Comparison of ENCODE assay signal across 10 cellular contexts in genomic region chr20:46708172-46708860, GRCh38. TPM values are rescaled to one million over a fixed set of nuclear protein-coding genes. Genes with fewer than 3 reads are reported as not detected.
DNase-seq lines count a peak whose midpoint lies in the region; ATAC-seq and TF ChIP-seq lines count a peak whose summit lies in the region.
"Had no signal": no experiment of that assay in that cellular context is flagged by ENCODE, and none has a peak within 500 bp of the region (broad histone marks: within the 10 kb centered on the region; RNA-seq: fewer than 3 reads in every experiment).

No MANE protein-coding gene starts in this region.

- intact Hi-C loops in A673 (cut with micrococcal nuclease; ENCODE audit: unreplicated experiment) (no loop called here), mucosa of descending colon (cut with DNase I, micrococcal nuclease) (no loop called here)

- H3K4me1 ChIP-seq in A673 (ENCODE audit: insufficient read depth, low read length, poor library complexity, severe bottlenecking): no peaks in the 10 kb centered on the region
- peaks cover 26% of the 10 kb centered on the region; the same call in 1 of the 2 replicates for H3K4me1 ChIP-seq in GM23338 (ENCODE audit: insufficient read depth)
- peaks cover 18% of the 10 kb centered on the region for H3K4me1 ChIP-seq in mucosa of descending colon (ENCODE audit: low read depth)

- DNase-seq in A673 (ENCODE audit: low spot score) (no peak), GM23338 (ENCODE audit: low spot score) (peak; percentile 88), brain microvascular endothelial cell (no peak), mucosa of descending colon (peak in 2 of 3 donors; percentile 52 to 75), cerebellar cortex (ENCODE audit: low spot score) (no peak), midbrain (lab: John Stamatoyannopoulos, UW) (no peak)
- DNase-seq: COR-L47 had no signal

- BruUV-seq in A673 (replicated peaks; lab: Mats Ljungman, UMichigan): no TSS peak

- H3K9me3 Mint-ChIP-seq in GM23338: peaks cover 26% of the 10 kb centered on the region

- H3K4me3 ChIP-seq in A673 (ENCODE audit: low read depth, low read length, poor library complexity, severe bottlenecking) (no peak overlapping the region), GM23338 (no peak overlapping the region), brain microvascular endothelial cell (ENCODE audit: low read depth, low read length) (no peak overlapping the region), mucosa of descending colon (no peak overlapping the region)
- H3K4me3 ChIP-seq: lung had no signal

- TF ChIP-seq CTCF in A673 (conservative IDR thresholded peaks at IDR 0.05; ENCODE audit: low read depth, low read length) (peak; percentile 41; the same call in 1 of the 2 replicates), GM23338 (conservative IDR thresholded peaks at IDR 0.05; ENCODE audit: low read depth in 2 of 2) (peak; percentile 83 to 93), brain microvascular endothelial cell (IDR thresholded peaks at IDR 0.05; ENCODE audit: low read depth, low read length, missing control alignments) (peak; percentile 32), mucosa of descending colon (IDR thresholded peaks at IDR 0.05) (peak; percentile 34)

- H3K4me3 Mint-ChIP-seq in GM23338: peak overlapping the region; percentile 71; the same call in 2 of the 3 replicates

- H3K27ac Mint-ChIP-seq in GM23338: no peak overlapping the region

- H2AFZ ChIP-seq in GM23338: peak overlapping the region; percentile 88

- H3K4me1 Mint-ChIP-seq in GM23338: peaks cover 30% of the 10 kb centered on the region

- ATAC-seq in GM23338: peak; percentile 40
- peak; percentile 52 for ATAC-seq in mucosa of descending colon
- ATAC-seq in GM18498 (IDR thresholded peaks at IDR 0.05; ENCODE audit: unreplicated experiment): no peak
- no peak for ATAC-seq in HG03135 (IDR thresholded peaks at IDR 0.05; ENCODE audit: unreplicated experiment)

- peaks cover 16% of the 10 kb centered on the region for H3K27me3 Mint-ChIP-seq in GM23338 (ENCODE audit: insufficient read depth, low read depth, poor library complexity)

- peaks cover 9% of the 10 kb centered on the region for H3K36me3 Mint-ChIP-seq in GM23338 (ENCODE audit: low read depth)

- H3K79me2 ChIP-seq in GM23338 (replicated peaks; ENCODE audit: insufficient read depth): no peaks in the 10 kb centered on the region

- CTCF ChIA-PET in A673 (lab: Charles Lee): no interaction called here

- in situ Hi-C loops in brain microvascular endothelial cell (cut with HindIII; ENCODE audit: low pct_ligation_motif_present, low sequenced_read_pairs): no loop called here

- H3K27me3 ChIP-seq in A673 (replicated peaks; ENCODE audit: insufficient read depth, low read depth, low read length, poor library complexity) (peaks cover 41% of the 10 kb centered on the region), GM23338 (ENCODE audit: insufficient read depth) (no peaks in the 10 kb centered on the region), brain microvascular endothelial cell (replicated peaks) (no peaks in the 10 kb centered on the region)

- POLR2A ChIA-PET in A673 (lab: Charles Lee; ENCODE audit: low non-redundant PET): no interaction called here

- peaks cover 12% of the 10 kb centered on the region; the same call in 1 of the 2 replicates for H3F3A ChIP-seq in GM23338 (replicated peaks; ENCODE audit: low read depth)

- H3K27ac ChIP-seq in A673 (ENCODE audit: low read depth, low read length, poor library complexity, severe bottlenecking) (no peak overlapping the region), GM23338 (ENCODE audit: low read depth) (peak overlapping the region; percentile 27; the same call in 1 of the 2 replicates), brain microvascular endothelial cell (no peak overlapping the region)

- no peaks in the 10 kb centered on the region for H3K9me2 ChIP-seq in GM23338 (ENCODE audit: insufficient read depth)

- no peaks in the 10 kb centered on the region for H3K9me3 ChIP-seq in A673 (ENCODE audit: low read depth, low read length, poor library complexity, severe bottlenecking)
- H3K9me3 ChIP-seq in mucosa of descending colon: no peaks in the 10 kb centered on the region

- H3K36me3 ChIP-seq in A673 (ENCODE audit: insufficient read depth, low read length, poor library complexity, severe bottlenecking) (no peaks in the 10 kb centered on the region), GM23338 (ENCODE audit: insufficient read depth) (0 out of 2 replicates have a peak, but pooled peaks cover 5% of the 10 kb centered on the region), brain microvascular endothelial cell (replicated peaks) (no peaks in the 10 kb centered on the region), mucosa of descending colon (ENCODE audit: low read depth) (no peaks in the 10 kb centered on the region)

- no peaks in the 10 kb centered on the region for H4K20me1 ChIP-seq in GM23338 (replicated peaks; ENCODE audit: insufficient read depth)

- H3K4me2 ChIP-seq in GM23338: peak overlapping the region; percentile 88

TF ChIP-seq in GM23338, 12 proteins besides CTCF, POLR2A, EP300 and RAD21 (continues in another document):
- TF ChIP-seq EZH2phosphoT487 (IDR thresholded peaks at IDR 0.05; ENCODE audit: unreplicated experiment) (no peak), EZH2 (IDR thresholded peaks at IDR 0.05; ENCODE audit: low read depth, unreplicated experiment) (no peak), NANOG (IDR thresholded peaks at IDR 0.05; ENCODE audit: borderline replicate concordance) (no peak), ZNF114 (CRISPR knock-in tag; IDR thresholded peaks at IDR 0.05) (no peak), CREB1 (CRISPR knock-in tag; IDR thresholded peaks at IDR 0.05; ENCODE audit: low read depth) (no peak), ETS1 (IDR thresholded peaks at IDR 0.05) (no peak), JUNB (IDR thresholded peaks at IDR 0.05; ENCODE audit: unreplicated experiment) (no peak), STAT1 (IDR thresholded peaks at IDR 0.05; ENCODE audit: unreplicated experiment) (no peak)
- TF ChIP-seq, protein P1, sequence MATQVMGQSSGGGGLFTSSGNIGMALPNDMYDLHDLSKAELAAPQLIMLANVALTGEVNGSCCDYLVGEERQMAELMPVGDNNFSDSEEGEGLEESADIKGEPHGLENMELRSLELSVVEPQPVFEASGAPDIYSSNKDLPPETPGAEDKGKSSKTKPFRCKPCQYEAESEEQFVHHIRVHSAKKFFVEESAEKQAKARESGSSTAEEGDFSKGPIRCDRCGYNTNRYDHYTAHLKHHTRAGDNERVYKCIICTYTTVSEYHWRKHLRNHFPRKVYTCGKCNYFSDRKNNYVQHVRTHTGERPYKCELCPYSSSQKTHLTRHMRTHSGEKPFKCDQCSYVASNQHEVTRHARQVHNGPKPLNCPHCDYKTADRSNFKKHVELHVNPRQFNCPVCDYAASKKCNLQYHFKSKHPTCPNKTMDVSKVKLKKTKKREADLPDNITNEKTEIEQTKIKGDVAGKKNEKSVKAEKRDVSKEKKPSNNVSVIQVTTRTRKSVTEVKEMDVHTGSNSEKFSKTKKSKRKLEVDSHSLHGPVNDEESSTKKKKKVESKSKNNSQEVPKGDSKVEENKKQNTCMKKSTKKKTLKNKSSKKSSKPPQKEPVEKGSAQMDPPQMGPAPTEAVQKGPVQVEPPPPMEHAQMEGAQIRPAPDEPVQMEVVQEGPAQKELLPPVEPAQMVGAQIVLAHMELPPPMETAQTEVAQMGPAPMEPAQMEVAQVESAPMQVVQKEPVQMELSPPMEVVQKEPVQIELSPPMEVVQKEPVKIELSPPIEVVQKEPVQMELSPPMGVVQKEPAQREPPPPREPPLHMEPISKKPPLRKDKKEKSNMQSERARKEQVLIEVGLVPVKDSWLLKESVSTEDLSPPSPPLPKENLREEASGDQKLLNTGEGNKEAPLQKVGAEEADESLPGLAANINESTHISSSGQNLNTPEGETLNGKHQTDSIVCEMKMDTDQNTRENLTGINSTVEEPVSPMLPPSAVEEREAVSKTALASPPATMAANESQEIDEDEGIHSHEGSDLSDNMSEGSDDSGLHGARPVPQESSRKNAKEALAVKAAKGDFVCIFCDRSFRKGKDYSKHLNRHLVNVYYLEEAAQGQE (IDR thresholded peaks at IDR 0.05; ENCODE audit: unreplicated experiment): no peak

RNA-seq across cellular contexts. Expression of gene SLC2A10, which starts 1.1 kb away (rescaled TPM):
- total RNA-seq in A673 (2021) (0.37 TPM in 1 of 2 replicates, not detected in the other), mucosa of descending colon (10 to 100 TPM; 13.4 to 37.5 (median 26.3) TPM)
- total RNA-seq in GM23338 (2014; rRNA removed; shearing (Covaris generic)): 7.9 and 14.6 TPM in 2 replicates
- polyA plus RNA-seq in GM23338 (2016; fragmentation: Nextera tagmentation; extraction: Ambion mirVana): 4.3 and 4.9 TPM in 2 replicates

RNA-seq across cellular contexts. Expression of gene TP53RK, which starts 19.1 kb away (rescaled TPM):
- total RNA-seq in A673 (2021) (16.4 and 20.6 TPM in 2 replicates), mucosa of descending colon (10 to 100 TPM in 1 of 3 donors, 1 to 10 TPM in 2; 7.8 to 10.4 (median 8.2) TPM)
- total RNA-seq in GM23338 (2014; rRNA removed; shearing (Covaris generic)): 24.3 and 26.0 TPM in 2 replicates
- polyA plus RNA-seq in GM23338 (2016; fragmentation: Nextera tagmentation; extraction: Ambion mirVana): 23.1 and 24.2 TPM in 2 replicates

RNA-seq across cellular contexts. Expression of gene SLC13A3, which starts 57.1 kb away (rescaled TPM):
- total RNA-seq in A673 (2021) (1.3 and 1.4 TPM in 2 replicates), mucosa of descending colon (under 1 TPM in 2 of 3 donors, not detected in 1; 0.27 to 0.54 TPM)
- total RNA-seq in GM23338 (2014; rRNA removed; shearing (Covaris generic)): 8.6 and 9.3 TPM in 2 replicates
- polyA plus RNA-seq in GM23338 (2016; fragmentation: Nextera tagmentation; extraction: Ambion mirVana): 7.2 and 9.1 TPM in 2 replicates

Comparison
In these comparisons a context has a peak if more than half of its experiments do, and no peak if none do; other contexts are left out.
1. DNase-seq: peak in GM23338 (single experiment) and mucosa of descending colon (2 of 3); none in A673 (single experiment), brain microvascular endothelial cell (single experiment), cerebellar cortex (single experiment) and midbrain (single experiment).
2. CTCF ChIP-seq: peak in every context shown above with its lines; median percentile 88 in GM23338; 41 in A673; 34 in mucosa of descending colon; 32 in brain microvascular endothelial cell.
3. ATAC-seq: peak in GM23338 (single experiment) and mucosa of descending colon (single experiment); none in GM18498 (single experiment) and HG03135 (single experiment).